ENCODE assay signal across 8 cellular contexts in the genomic region with DNA sequence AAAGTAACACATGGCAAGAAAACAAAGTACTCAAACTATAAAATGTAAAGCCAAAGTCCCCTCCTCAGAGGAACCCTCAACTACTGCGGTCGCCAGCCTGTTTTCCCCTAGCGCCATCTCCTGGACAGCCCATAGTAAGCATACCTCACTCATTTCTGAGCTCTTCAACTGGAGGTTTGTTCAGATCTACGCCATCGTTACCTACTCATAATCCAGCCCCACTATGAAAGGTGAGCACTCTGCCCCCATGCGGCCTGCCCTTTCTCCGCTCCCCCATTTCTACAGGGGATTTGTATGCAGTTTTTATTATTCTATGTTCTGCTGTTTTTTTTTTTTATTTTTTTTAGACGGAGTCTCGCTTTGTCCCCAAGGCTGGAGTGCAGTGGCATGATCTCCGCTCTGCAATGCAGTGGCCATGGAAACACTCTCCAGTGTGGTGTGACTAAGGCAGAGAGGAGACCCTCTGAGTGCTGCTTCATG. TPM values are rescaled to one million over a fixed set of nuclear protein-coding genes. Genes with fewer than 3 reads are reported as not detected.
DNase-seq lines count a peak whose midpoint lies in the region; ATAC-seq and TF ChIP-seq lines count a peak whose summit lies in the region.

No MANE protein-coding gene starts in this region.

- POLR2A ChIA-PET in AG04449 (lab: Yijun Ruan, JAX), result no interaction called here

- CTCF ChIA-PET in AG04449 (lab: Yijun Ruan, JAX), result interaction anchor here (0.5 to 4.1 kb wide), 22 partner anchors 10 to 124 kb away, joined by 3 to 41 read pairs (median 6); no protein-coding TSS in a partner anchor

- no peak for DNase-seq in AG04449 (ENCODE audit: low read depth, low spot score)
- DNase-seq in NCI-H524 treated with DMSO at 0.1 percent for 48 hours (lab: John Stamatoyannopoulos, UW), result peak; percentile 8
- DNase-seq in activated CD4-positive, alpha-beta T cell treated with anti-CD3 and anti-CD28 coated beads, Interleukin-2, amount 50 U/mL, for 4 hours, result peak; percentile 57 to 60
- peak; percentile 57 for DNase-seq in effector CD4-positive, alpha-beta T cell
- peak; percentile 45 for DNase-seq in mucosa of gallbladder (ENCODE audit: low spot score)
- DNase-seq in stimulated activated CD8-positive, alpha-beta memory T cell treated with anti-CD3 and anti-CD28 coated beads, Interleukin-7, amount 100 ng/mL, for 4 hours (ENCODE audit: low read depth in 2 of 2), result peak; percentile 35 to 42
- DNase-seq in H4 (ENCODE audit: low spot score), result no peak

- H3K4me3 ChIP-seq in AG04449 (ENCODE audit: low read depth, low read length), result no peak overlapping the region

- TF ChIP-seq CTCF in AG04449 (IDR thresholded peaks at IDR 0.05; ENCODE audit: insufficient read depth, low read length, missing control alignments), result peak; percentile 70

- ATAC-seq in GM19351 (IDR thresholded peaks at IDR 0.05; ENCODE audit: unreplicated experiment), result peak; percentile 40

RNA-seq across cellular contexts. Expression of gene OPA3, which starts 26.2 kb away (rescaled TPM):
- total RNA-seq in mucosa of gallbladder, result 11.5 TPM
- total RNA-seq in H4 (2014; rRNA removed; shearing (Covaris generic)), result 4.8 and 5.3 TPM in 2 replicates

RNA-seq across cellular contexts. Expression of gene GPR4, which starts 43.6 kb away (rescaled TPM):
- total RNA-seq in mucosa of gallbladder, result 2.2 TPM
- not detected in 2 replicates for total RNA-seq in H4 (2014; rRNA removed; shearing (Covaris generic))

RNA-seq across cellular contexts. Expression of gene VASP, which starts 51.2 kb away (rescaled TPM):
- 137 TPM for total RNA-seq in mucosa of gallbladder
- 29.1 and 43.5 TPM in 2 replicates for total RNA-seq in H4 (2014; rRNA removed; shearing (Covaris generic))

Comparison
In these comparisons a context has a peak if more than half of its experiments do, and no peak if none do; other contexts are left out.
1. DNase-seq: peak in NCI-H524 treated with DMSO at 0.1 percent for 48 hours (single experiment), activated CD4-positive, alpha-beta T cell treated with anti-CD3 and anti-CD28 coated beads, Interleukin-2, amount 50 U/mL, for 4 hours (2 of 2), effector CD4-positive, alpha-beta T cell (single experiment), mucosa of gallbladder (single experiment) and stimulated activated CD8-positive, alpha-beta memory T cell treated with anti-CD3 and anti-CD28 coated beads, Interleukin-7, amount 100 ng/mL, for 4 hours (2 of 2); none in AG04449 (single experiment) and H4 (single experiment).